10 cellular contexts compared by ENCODE assay signal in genomic region chr5:168651654-168652053, GRCh38.
DNase-seq lines count a peak whose midpoint lies in the region; ATAC-seq and TF ChIP-seq lines count a peak whose summit lies in the region.
"Had no signal": no experiment of that assay in that cellular context is flagged by ENCODE, and none has a peak within 500 bp of the region (broad histone marks: within the 10 kb centered on the region; RNA-seq: fewer than 3 reads in every experiment).

No MANE protein-coding gene starts in this region.

- H3K4me1 ChIP-seq in PC-3 (ENCODE audit: insufficient read depth, low read length): peaks cover 18% of the 10 kb centered on the region

- no peaks in the 10 kb centered on the region for H3F3A ChIP-seq in PC-3 (ENCODE audit: low read length, unreplicated experiment)

- DNase-seq in ELR (ENCODE audit: low read depth) (peak; percentile 58), PC-3 (peak; percentile 90), dermis microvascular lymphatic vessel endothelial cell (ENCODE audit: low read depth in 2 of 2) (peak; percentile 4 to 14), myocyte (ENCODE audit: low read depth) (peak; percentile 60), substantia nigra (lab: John Stamatoyannopoulos, UW) (no peak), DMS153 treated with DMSO at 0.1 percent for 48 hours (lab: John Stamatoyannopoulos, UW; ENCODE audit: unreplicated experiment) (no peak), H4 (ENCODE audit: low spot score) (no peak)
- DNase-seq: effector memory CD4-positive, alpha-beta T cell; NCI-H146 had no signal

- BruUV-seq in PC-3 (replicated peaks; lab: Mats Ljungman, UMichigan): no TSS peak

- H3K79me2 ChIP-seq in PC-3 (ENCODE audit: low read length): no peaks in the 10 kb centered on the region

- ATAC-seq in PC-3 (peak; percentile 74), GM18498 (IDR thresholded peaks at IDR 0.05; ENCODE audit: unreplicated experiment) (no peak)

- POLR2A ChIA-PET in PC-3 (lab: Charles Lee; ENCODE audit: unreplicated experiment): no interaction called here

- H3K27ac ChIP-seq in PC-3 (ENCODE audit: low read length): peak overlapping the region; percentile 37
- H3K27ac ChIP-seq in substantia nigra (ENCODE audit: low read depth, low read length, poor library complexity, severe bottlenecking): no peak overlapping the region

- no peak overlapping the region for H3K4me3 ChIP-seq in PC-3 (ENCODE audit: low read length)

- H3K36me3 ChIP-seq in PC-3 (ENCODE audit: low read depth, low read length): no peaks in the 10 kb centered on the region

- no peak overlapping the region for H2AFZ ChIP-seq in PC-3 (ENCODE audit: low read length)

- no peaks in the 10 kb centered on the region for H3K9me3 ChIP-seq in PC-3 (ENCODE audit: low read length)

- H4K20me1 ChIP-seq in PC-3 (ENCODE audit: low read length): no peaks in the 10 kb centered on the region

- H3K9ac ChIP-seq in PC-3 (ENCODE audit: low read length): no peak overlapping the region

- CTCF ChIA-PET in PC-3 (lab: Charles Lee): no interaction called here

- no peaks in the 10 kb centered on the region for H3K27me3 ChIP-seq in PC-3 (ENCODE audit: low read length)

- no peaks in the 10 kb centered on the region for H3K9me2 ChIP-seq in PC-3 (replicated peaks; ENCODE audit: low read length)

- intact Hi-C loops in PC-3 (cut with micrococcal nuclease): loop anchor here (5.0 kb wide), 2 partner anchors 39 to 164 kb away; partner anchors contain the start of gene RARS1

- peak overlapping the region; percentile 31; the same call in 1 of the 2 replicates for H3K4me2 ChIP-seq in PC-3 (ENCODE audit: low read length)

- TF ChIP-seq CTCF in PC-3 (conservative IDR thresholded peaks at IDR 0.05; ENCODE audit: low read depth, low read length): no peak

Comparison
In these comparisons a context has a peak if more than half of its experiments do, and no peak if none do; other contexts are left out.
1. DNase-seq: peak in ELR (single experiment), PC-3 (single experiment), dermis microvascular lymphatic vessel endothelial cell (2 of 2) and myocyte (single experiment); none in substantia nigra (0 of 49), DMS153 treated with DMSO at 0.1 percent for 48 hours (single experiment) and H4 (single experiment).